10 cellular contexts compared by ENCODE assay signal in genomic region chr4:175435437-175435836, GRCh38.
A peak's percentile ranks its signal among the peaks of the same experiment; 100 is the strongest.
DNase-seq lines count a peak whose midpoint lies in the region; ATAC-seq, FAIRE-seq and TF ChIP-seq lines count a peak whose summit lies in the region.
"Had no signal": no experiment of that assay in that cellular context is flagged by ENCODE, and none has a peak within 500 bp of the region (broad histone marks: within the 10 kb centered on the region; RNA-seq: fewer than 3 reads in every experiment).

No MANE protein-coding gene starts in this region.

- no peaks in the 10 kb centered on the region for H3K27me3 ChIP-seq in DND-41 (ENCODE audit: insufficient read depth, low read length, poor library complexity)

- no peak overlapping the region for H3K4me2 ChIP-seq in DND-41 (ENCODE audit: insufficient read depth, low read length)

- H3K27ac Mint-ChIP-seq in activated CD4-positive, alpha-beta T cell treated with anti-CD3 and anti-CD28 coated beads, Interleukin-2, amount 10 ng/mL, durations not matched to agents 7 days and 5 days = no peak overlapping the region

- H3K4me3 ChIP-seq in DND-41 (ENCODE audit: low read depth in 1 of 2, low read length in 2 of 2) = no peak overlapping the region
- H3K4me3 ChIP-seq in NB4 (ENCODE audit: low read depth, low read length) = no peak overlapping the region
- H3K4me3 ChIP-seq: GM23248 had no signal

- H3K9me3 Mint-ChIP-seq in activated CD4-positive, alpha-beta T cell treated with anti-CD3 and anti-CD28 coated beads, Interleukin-2, amount 10 ng/mL, durations not matched to agents 7 days and 5 days = no peaks in the 10 kb centered on the region

- no peaks in the 10 kb centered on the region for H3K79me2 ChIP-seq in DND-41 (ENCODE audit: insufficient read depth, low read length)

- H3K9ac ChIP-seq in DND-41 (ENCODE audit: low read depth, low read length) = no peak overlapping the region
- H3K9ac ChIP-seq: GM23248 had no signal

- no peak for TF ChIP-seq CTCF in DND-41 (IDR thresholded peaks at IDR 0.05; ENCODE audit: borderline replicate concordance, extremely low read depth, low read length, poor library complexity, severe bottlenecking)
- TF ChIP-seq CTCF in NB4 (IDR thresholded peaks at IDR 0.05; ENCODE audit: low read depth, low read length) = no peak

- ATAC-seq in DND-41 (ENCODE audit: insufficient read depth, low read depth) (0 out of 3 replicates have a peak, but pooled peaks have one; percentile 37), GM21423 (IDR thresholded peaks at IDR 0.05; ENCODE audit: unreplicated experiment) (no peak)

- TF ChIP-seq POLR2A in NB4 (IDR thresholded peaks at IDR 0.05; ENCODE audit: extremely low read depth, insufficient read length) = no peak

- no peaks in the 10 kb centered on the region for H3K4me1 ChIP-seq in DND-41 (ENCODE audit: insufficient read depth, low read length)

- H3K9me3 ChIP-seq in DND-41 (ENCODE audit: insufficient read depth, low read length, severe bottlenecking) = no peaks in the 10 kb centered on the region

- H2AFZ ChIP-seq in DND-41 (ENCODE audit: low read depth, low read length) = no peak overlapping the region
- H2AFZ ChIP-seq: GM23248 had no signal

- CTCF ChIA-PET in activated CD4-positive, alpha-beta T cell treated with anti-CD3 and anti-CD28 coated beads, Interleukin-2, amount 10 ng/mL, durations not matched to agents 7 days and 5 days (lab: Charles Lee) = no interaction called here

- peak; percentile 98 for FAIRE-seq in islet of Langerhans (lab: Jason Lieb, UNC)

- no peak overlapping the region for H3K27ac ChIP-seq in DND-41 (ENCODE audit: low read length)
- H3K27ac ChIP-seq: GM23248 had no signal

- H3K4me1 Mint-ChIP-seq in activated CD4-positive, alpha-beta T cell treated with anti-CD3 and anti-CD28 coated beads, Interleukin-2, amount 10 ng/mL, durations not matched to agents 7 days and 5 days = no peaks in the 10 kb centered on the region

- no peaks in the 10 kb centered on the region for H3K36me3 Mint-ChIP-seq in activated CD4-positive, alpha-beta T cell treated with anti-CD3 and anti-CD28 coated beads, Interleukin-2, amount 10 ng/mL, durations not matched to agents 7 days and 5 days (ENCODE audit: low read depth)

- DNase-seq in DND-41 = peak; percentile 11
- peak; percentile 12 for DNase-seq in NB4 (ENCODE audit: low read depth)
- DNase-seq in OCI-M1 (lab: John Stamatoyannopoulos, UW) = peak; percentile 70
- no peak for DNase-seq in SIG-M5 (lab: John Stamatoyannopoulos, UW)
- no peak for DNase-seq in SKM-1 treated with dmso at 0.1 percent for 144 hours (lab: John Stamatoyannopoulos, UW; ENCODE audit: unreplicated experiment)
- no peak for DNase-seq in activated CD4-positive, alpha-beta T cell treated with anti-CD3 and anti-CD28 coated beads, Interleukin-2, amount 10 ng/mL, durations not matched to agents 7 days and 5 days
- DNase-seq: anterior cingulate cortex, GM23248 had no signal

- H3K36me3 ChIP-seq in DND-41 (ENCODE audit: insufficient read depth, low read length) = no peaks in the 10 kb centered on the region

- H4K20me1 ChIP-seq in DND-41 (ENCODE audit: insufficient read depth, low read length) = no peaks in the 10 kb centered on the region

- POLR2A ChIA-PET in activated CD4-positive, alpha-beta T cell treated with anti-CD3 and anti-CD28 coated beads, Interleukin-2, amount 10 ng/mL, durations not matched to agents 7 days and 5 days (lab: Charles Lee) = no interaction called here

- no peak overlapping the region for H3K4me3 Mint-ChIP-seq in activated CD4-positive, alpha-beta T cell treated with anti-CD3 and anti-CD28 coated beads, Interleukin-2, amount 10 ng/mL, durations not matched to agents 7 days and 5 days

- H3K27me3 Mint-ChIP-seq in activated CD4-positive, alpha-beta T cell treated with anti-CD3 and anti-CD28 coated beads, Interleukin-2, amount 10 ng/mL, durations not matched to agents 7 days and 5 days = no peaks in the 10 kb centered on the region

Comparison
In these comparisons a context has a peak if more than half of its experiments do, and no peak if none do; other contexts are left out.
1. DNase-seq: peak in DND-41 (single experiment), NB4 (single experiment) and OCI-M1 (single experiment); none in SIG-M5 (single experiment), SKM-1 treated with dmso at 0.1 percent for 144 hours (single experiment) and activated CD4-positive, alpha-beta T cell treated with anti-CD3 and anti-CD28 coated beads, Interleukin-2, amount 10 ng/mL, durations not matched to agents 7 days and 5 days (single experiment).